Comparison of ENCODE assay signal across 18 cellular contexts in genomic region chr6:168428052-168428829, GRCh38. TPM values are rescaled to one million over a fixed set of nuclear protein-coding genes. Genes with fewer than 3 reads are reported as not detected.
DNase-seq lines count a peak whose midpoint lies in the region; FAIRE-seq and TF ChIP-seq lines count a peak whose summit lies in the region.
"Had no signal": no experiment of that assay in that cellular context is flagged by ENCODE, and none has a peak within 500 bp of the region (broad histone marks: within the 10 kb centered on the region; RNA-seq: fewer than 3 reads in every experiment).

No MANE protein-coding gene starts in this region.

- H3K9me3 ChIP-seq in ascending aorta = no peaks in the 10 kb centered on the region
- H3K9me3 ChIP-seq in small intestine (ENCODE audit: control insufficient read depth, low read depth) = no peaks in the 10 kb centered on the region
- H3K9me3 ChIP-seq: BLaER1 had no signal

- no peak for FAIRE-seq in small intestine (lab: Jason Lieb, UNC)

- H3K36me3 ChIP-seq in ascending aorta (no peaks in the 10 kb centered on the region), small intestine (ENCODE audit: control insufficient read depth in 2 of 2, insufficient read depth in 2 of 2, low read length in 2 of 2) (no peaks in the 10 kb centered on the region)
- H3K36me3 ChIP-seq: BLaER1 had no signal

- POLR2A ChIA-PET in HEK293T (lab: Yijun Ruan, JAX) = no interaction called here

- 19 to 61% (median 38%) methylated on average over 14 of the region's 14 CpGs for WGBS in small intestine, 3 donors

- DNase-seq in NCI-H1417 (lab: John Stamatoyannopoulos, UW) (peak in 2 of 3 experiments; percentile 47 to 74), NCI-H1417 treated with DMSO at 0.1 percent for 48 hours (lab: John Stamatoyannopoulos, UW) (no peak), ascending aorta (ENCODE audit: low spot score in 2 of 2) (no peak), small intestine (peak; percentile 25), G401 (ENCODE audit: low spot score) (no peak), HEK293T (ENCODE audit: extremely low spot score) (no peak), erythroblast (lab: John Stamatoyannopoulos, UW) (no peak)
- DNase-seq: 8988T; CD8-positive, alpha-beta memory T cell; HCEC 1CT; NCI-H1048; NCI-H1930; NCI-H526; T-helper 1 cell had no signal

- TF ChIP-seq EP300 in Ishikawa (IDR thresholded peaks at IDR 0.05; ENCODE audit: borderline replicate concordance) = peak; percentile 42; the same call in 1 of the 2 replicates

- TF ChIP-seq CTCF in ascending aorta (IDR thresholded peaks at IDR 0.05) = no peak

- H3K4me1 ChIP-seq in ascending aorta = peaks cover 0 to 4% of the 10 kb centered on the region in 2 donors
- H3K4me1 ChIP-seq in small intestine (ENCODE audit: control insufficient read depth in 2 of 2, insufficient read depth in 1 of 2, low read depth in 1 of 2, low read length in 1 of 2) = no peaks in the 10 kb centered on the region

- H3K27ac ChIP-seq in ascending aorta = peak overlapping the region; percentile 57 to 66
- H3K27ac ChIP-seq in small intestine (ENCODE audit: low read depth in 1 of 2, low read length in 1 of 2) = no peak overlapping the region
- H3K27ac ChIP-seq: BLaER1, SK-N-MC had no signal

- no peak for TF ChIP-seq POLR2A in erythroblast (IDR thresholded peaks at IDR 0.05; ENCODE audit: low read length)

- CTCF ChIA-PET in HEK293T (lab: Yijun Ruan, JAX) = no interaction called here

- in situ Hi-C loops in G401 (cut with HindIII; ENCODE audit: low sequenced_read_pairs) = no loop called here

- H3K4me3 ChIP-seq in ascending aorta = no peak overlapping the region
- H3K4me3 ChIP-seq in small intestine (ENCODE audit: low read depth in 1 of 2, low read length in 2 of 2) = no peak overlapping the region
- H3K4me3 ChIP-seq: BLaER1, SK-N-MC had no signal

- TF ChIP-seq RAD21 in Ishikawa (IDR thresholded peaks at IDR 0.05; ENCODE audit: low read depth) = no peak

- H3K27me3 ChIP-seq in ascending aorta = no peaks in the 10 kb centered on the region
- H3K27me3 ChIP-seq in small intestine (ENCODE audit: control insufficient read depth in 2 of 2, insufficient read depth in 2 of 2, low read length in 2 of 2) = no peaks in the 10 kb centered on the region
- H3K27me3 ChIP-seq: BLaER1 had no signal

- intact Hi-C loops in ascending aorta (cut with DNase I) = no loop called here

TF ChIP-seq in Ishikawa, 13 proteins besides CTCF, POLR2A, EP300 and RAD21:
- TF ChIP-seq NFIC (IDR thresholded peaks at IDR 0.05) (peak; percentile 71), TAF1 (IDR thresholded peaks at IDR 0.05; ENCODE audit: low read depth) (no peak), YY1 (IDR thresholded peaks at IDR 0.05; ENCODE audit: low read depth) (no peak), TEAD4 (IDR thresholded peaks at IDR 0.05) (no peak), ZBTB7A (IDR thresholded peaks at IDR 0.05; ENCODE audit: low read depth) (no peak), TCF12 (IDR thresholded peaks at IDR 0.05; ENCODE audit: low read depth) (peak; percentile 73; the same call in 1 of the 2 replicates)
- TF ChIP-seq, protein P1, sequence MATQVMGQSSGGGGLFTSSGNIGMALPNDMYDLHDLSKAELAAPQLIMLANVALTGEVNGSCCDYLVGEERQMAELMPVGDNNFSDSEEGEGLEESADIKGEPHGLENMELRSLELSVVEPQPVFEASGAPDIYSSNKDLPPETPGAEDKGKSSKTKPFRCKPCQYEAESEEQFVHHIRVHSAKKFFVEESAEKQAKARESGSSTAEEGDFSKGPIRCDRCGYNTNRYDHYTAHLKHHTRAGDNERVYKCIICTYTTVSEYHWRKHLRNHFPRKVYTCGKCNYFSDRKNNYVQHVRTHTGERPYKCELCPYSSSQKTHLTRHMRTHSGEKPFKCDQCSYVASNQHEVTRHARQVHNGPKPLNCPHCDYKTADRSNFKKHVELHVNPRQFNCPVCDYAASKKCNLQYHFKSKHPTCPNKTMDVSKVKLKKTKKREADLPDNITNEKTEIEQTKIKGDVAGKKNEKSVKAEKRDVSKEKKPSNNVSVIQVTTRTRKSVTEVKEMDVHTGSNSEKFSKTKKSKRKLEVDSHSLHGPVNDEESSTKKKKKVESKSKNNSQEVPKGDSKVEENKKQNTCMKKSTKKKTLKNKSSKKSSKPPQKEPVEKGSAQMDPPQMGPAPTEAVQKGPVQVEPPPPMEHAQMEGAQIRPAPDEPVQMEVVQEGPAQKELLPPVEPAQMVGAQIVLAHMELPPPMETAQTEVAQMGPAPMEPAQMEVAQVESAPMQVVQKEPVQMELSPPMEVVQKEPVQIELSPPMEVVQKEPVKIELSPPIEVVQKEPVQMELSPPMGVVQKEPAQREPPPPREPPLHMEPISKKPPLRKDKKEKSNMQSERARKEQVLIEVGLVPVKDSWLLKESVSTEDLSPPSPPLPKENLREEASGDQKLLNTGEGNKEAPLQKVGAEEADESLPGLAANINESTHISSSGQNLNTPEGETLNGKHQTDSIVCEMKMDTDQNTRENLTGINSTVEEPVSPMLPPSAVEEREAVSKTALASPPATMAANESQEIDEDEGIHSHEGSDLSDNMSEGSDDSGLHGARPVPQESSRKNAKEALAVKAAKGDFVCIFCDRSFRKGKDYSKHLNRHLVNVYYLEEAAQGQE (IDR thresholded peaks at IDR 0.05; ENCODE audit: low read depth) = no peak
- TF ChIP-seq, protein P2, sequence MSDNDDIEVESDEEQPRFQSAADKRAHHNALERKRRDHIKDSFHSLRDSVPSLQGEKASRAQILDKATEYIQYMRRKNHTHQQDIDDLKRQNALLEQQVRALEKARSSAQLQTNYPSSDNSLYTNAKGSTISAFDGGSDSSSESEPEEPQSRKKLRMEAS (IDR thresholded peaks at IDR 0.05) = peak; percentile 78
- TF ChIP-seq, protein P3, sequence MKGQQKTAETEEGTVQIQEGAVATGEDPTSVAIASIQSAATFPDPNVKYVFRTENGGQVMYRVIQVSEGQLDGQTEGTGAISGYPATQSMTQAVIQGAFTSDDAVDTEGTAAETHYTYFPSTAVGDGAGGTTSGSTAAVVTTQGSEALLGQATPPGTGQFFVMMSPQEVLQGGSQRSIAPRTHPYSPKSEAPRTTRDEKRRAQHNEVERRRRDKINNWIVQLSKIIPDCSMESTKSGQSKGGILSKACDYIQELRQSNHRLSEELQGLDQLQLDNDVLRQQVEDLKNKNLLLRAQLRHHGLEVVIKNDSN (IDR thresholded peaks at IDR 0.05) = no peak

TF ChIP-seq in HEK293T, 16 proteins besides CTCF, POLR2A, EP300 and RAD21:
- TF ChIP-seq CTBP1 (IDR thresholded peaks at IDR 0.05; ENCODE audit: borderline replicate concordance) (no peak), ARNT (IDR thresholded peaks at IDR 0.05) (no peak), FOXM1 (IDR thresholded peaks at IDR 0.05; ENCODE audit: borderline replicate concordance) (no peak), FOXA1 (IDR thresholded peaks at IDR 0.05) (no peak)

RNA-seq across cellular contexts. Expression of gene SMOC2, which starts 12.7 kb away (rescaled TPM):
- 102 TPM for total RNA-seq in ascending aorta
- 10 to 100 TPM in 1 of 3 donors, 1 to 10 TPM in 1, under 1 TPM in 1; 0.89 to 56.7 (median 1.4) TPM for polyA plus RNA-seq in small intestine
- total RNA-seq in G401 (2014; rRNA removed; shearing (Covaris generic)) = 0.20 and 1.1 TPM in 2 replicates
- total RNA-seq: CD8-positive, alpha-beta memory T cell; HT1080 had no signal
- polyA plus RNA-seq: CD8-positive, alpha-beta memory T cell had no signal

Comparison
In these comparisons a context has a peak if more than half of its experiments do, and no peak if none do; other contexts are left out.
1. DNase-seq: peak in NCI-H1417 (2 of 3) and small intestine (single experiment); none in NCI-H1417 treated with DMSO at 0.1 percent for 48 hours (single experiment), ascending aorta (0 of 2), G401 (single experiment), HEK293T (single experiment) and erythroblast (0 of 2).
2. H3K27ac ChIP-seq: peak in ascending aorta (2 of 2); none in small intestine (0 of 2).
3. RNA of gene SMOC2, which starts 12.7 kb away (total RNA-seq): 102 TPM in ascending aorta (single experiment); 0.20 to 1.1 TPM in G401; every median in the first group is over 10 times any median in the second.